Comparison of ENCODE assay signal across 1 cellular context in genomic region chr6:30322527-30323501, GRCh38.
TF ChIP-seq lines count a peak whose summit lies in the region.

No MANE protein-coding gene starts in this region.

TF ChIP-seq in K562, 482 proteins besides CTCF, POLR2A, EP300 and RAD21 (continued from another document):
- TF ChIP-seq SMARCB1 (IDR thresholded peaks at IDR 0.05; ENCODE audit: insufficient read length, low read depth) (no peak), ZNF785 (CRISPR knock-in tag; IDR thresholded peaks at IDR 0.05) (no peak), TCF15 (CRISPR knock-in tag; IDR thresholded peaks at IDR 0.05) (no peak), VEZF1 (CRISPR knock-in tag; IDR thresholded peaks at IDR 0.05) (no peak; the same call in 1 of the 2 replicates), PRMT5 (CRISPR knock-in tag; IDR thresholded peaks at IDR 0.05) (no peak), MTA2 (IDR thresholded peaks at IDR 0.05; ENCODE audit: low read depth) (no peak)
TF ChIP-seq in K562: peak in this region for 49.
